9 cellular contexts compared by ENCODE assay signal in the genomic region with DNA sequence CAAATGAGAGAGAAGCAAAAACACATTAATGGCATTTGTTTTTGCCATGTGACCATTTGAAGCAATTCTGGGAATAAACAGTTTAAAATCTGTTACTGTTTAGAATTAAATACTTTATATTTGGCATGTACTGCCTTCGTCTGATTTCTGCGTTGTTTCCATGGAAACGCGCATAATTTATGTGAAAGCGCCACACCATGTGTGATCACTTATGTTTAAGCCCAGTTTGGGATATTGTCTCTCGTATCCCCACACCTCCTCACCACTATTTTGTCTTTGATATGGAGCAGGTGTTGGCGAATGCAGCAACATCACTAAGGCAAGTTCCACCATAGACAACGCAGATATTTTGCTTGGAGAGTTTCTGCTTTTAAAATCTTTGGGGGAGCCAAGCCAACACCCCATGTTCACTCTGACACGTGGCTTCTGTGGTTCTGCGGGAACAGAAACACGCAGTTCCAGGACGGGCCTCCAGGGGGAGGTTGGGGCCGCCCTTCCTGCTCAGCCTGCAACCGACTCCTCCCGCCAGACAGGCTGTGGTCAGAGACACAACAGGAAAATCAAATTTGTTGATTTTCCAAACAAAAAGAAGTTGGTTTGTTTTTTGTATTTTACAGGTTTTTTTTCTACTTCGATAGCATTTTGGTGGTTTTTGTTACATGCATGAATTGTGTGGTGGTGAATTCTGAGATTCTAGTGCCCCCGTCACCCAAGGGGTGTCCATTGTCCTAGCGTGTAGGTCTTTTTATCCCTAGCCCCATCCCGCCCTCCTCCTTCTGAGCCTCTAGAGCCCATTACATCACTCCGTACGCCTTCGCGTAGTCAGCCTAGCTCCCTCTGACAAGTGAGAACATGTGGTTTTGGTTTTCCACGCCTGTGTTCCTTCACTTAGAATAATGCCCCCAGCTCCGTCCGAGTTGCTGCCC.
DNase-seq lines count a peak whose midpoint lies in the region; ATAC-seq, FAIRE-seq and TF ChIP-seq lines count a peak whose summit lies in the region.
"Had no signal": no experiment of that assay in that cellular context is flagged by ENCODE, and none has a peak within 500 bp of the region (broad histone marks: within the 10 kb centered on the region; RNA-seq: fewer than 3 reads in every experiment).

No MANE protein-coding gene starts in this region.

- H3K9me3 ChIP-seq in DND-41 (ENCODE audit: insufficient read depth, low read length, severe bottlenecking) (no peaks in the 10 kb centered on the region), HepG2 (ENCODE audit: low read length) (no peaks in the 10 kb centered on the region)

- 38% methylated on average over 25 of the region's 26 CpGs for WGBS in HepG2 (ENCODE audit: low lambda C conversion rate)

- TF ChIP-seq CTCF in DND-41 (IDR thresholded peaks at IDR 0.05; ENCODE audit: borderline replicate concordance, extremely low read depth, low read length, poor library complexity, severe bottlenecking), result peak; percentile 77
- peak; percentile 76 for TF ChIP-seq CTCF in HepG2 (CRISPR knock-in tag; IDR thresholded peaks at IDR 0.05)

- H2AFZ ChIP-seq in DND-41 (ENCODE audit: low read depth, low read length), result no peak overlapping the region
- no peak overlapping the region for H2AFZ ChIP-seq in HepG2 (ENCODE audit: low read length)

- peaks cover 10% of the 10 kb centered on the region for H3K27me3 ChIP-seq in DND-41 (ENCODE audit: insufficient read depth, low read length, poor library complexity)
- peaks cover 14 to 88% of the 10 kb centered on the region in 2 experiments; a peak in 4 of 5 replicates for H3K27me3 ChIP-seq in HepG2 (ENCODE audit: control insufficient read depth in 1 of 2, insufficient read depth in 2 of 2, low read length in 2 of 2)

- H3K36me3 ChIP-seq in DND-41 (ENCODE audit: insufficient read depth, low read length), result no peaks in the 10 kb centered on the region
- H3K36me3 ChIP-seq in HepG2 (replicated peaks in 1 of 2; ENCODE audit: control insufficient read depth in 1 of 2, insufficient read depth in 2 of 2, low read length in 2 of 2), result no peaks in the 10 kb centered on the region

- peak; percentile 59 for DNase-seq in DND-41
- DNase-seq in HTR-8/SVneo (ENCODE audit: insufficient read length, low spot score), result peak; percentile 64
- DNase-seq in activated CD4-positive, CD25-positive, alpha-beta regulatory T cell treated with anti-CD3 and anti-CD28 coated beads, Interleukin-2, amount 50 U/mL, for 72 hours, result peak; percentile 64
- peak; percentile 83 for DNase-seq in cerebellum (ENCODE audit: low spot score)
- DNase-seq in HepG2 (ENCODE audit: low spot score), result peak; percentile 21
- peak; percentile 47 to 56 for DNase-seq in stimulated activated CD4-positive, alpha-beta T cell treated with anti-CD3 and anti-CD28 coated beads, Interleukin-4, amount 100 ng/mL, for 48 hours (ENCODE audit: low read depth in 2 of 2)

- H3K27ac ChIP-seq in DND-41 (ENCODE audit: low read length) (no peak overlapping the region), HepG2 (ENCODE audit: extremely low read length, insufficient read depth, low read length) (no peak overlapping the region)
- H3K27ac ChIP-seq: epithelial cell of prostate had no signal

- FAIRE-seq in HTR-8/SVneo (lab: Jason Lieb, UNC) (no peak), HepG2 (lab: Jason Lieb, UNC) (peak; percentile 36)

- H3K4me3 ChIP-seq in DND-41 (ENCODE audit: low read depth in 1 of 2, low read length in 2 of 2), result no peak overlapping the region
- H3K4me3 ChIP-seq in HepG2 (replicated peaks in 1 of 3; ENCODE audit: insufficient read depth in 1 of 3, low read depth in 2 of 3, low read length in 3 of 3), result no peak overlapping the region

- H3K79me2 ChIP-seq in DND-41 (ENCODE audit: insufficient read depth, low read length) (no peaks in the 10 kb centered on the region), HepG2 (ENCODE audit: insufficient read depth, low read length) (no peaks in the 10 kb centered on the region)

- no peak for TF ChIP-seq RAD21 in HepG2 (CRISPR knock-in tag; IDR thresholded peaks at IDR 0.05)

- CTCF ChIA-PET in HepG2 (lab: Yijun Ruan, JAX; ENCODE audit: low intra/inter-chr PET ratio, low total read pairs), result no interaction called here

- H3K9ac ChIP-seq in DND-41 (ENCODE audit: low read depth, low read length) (no peak overlapping the region), HepG2 (ENCODE audit: insufficient read depth, low read depth, low read length) (no peak overlapping the region)

- intact Hi-C loops in HepG2 (cut with micrococcal nuclease; ENCODE audit: unreplicated experiment), result loop anchor here (10.0 kb wide), 1 partner anchor 226 kb away; no protein-coding TSS in a partner anchor

- no peak for TF ChIP-seq POLR2A in HepG2 (IDR thresholded peaks at IDR 0.05; ENCODE audit: insufficient read depth in 1 of 2, low read depth in 2 of 2, low read length in 2 of 2)

- ATAC-seq in DND-41 (ENCODE audit: insufficient read depth, low read depth), result peak; percentile 80
- ATAC-seq in HepG2, result peak; percentile 89
- no peak for ATAC-seq in HG03354 (IDR thresholded peaks at IDR 0.05; ENCODE audit: poor library complexity, severe bottlenecking, unreplicated experiment)
- no peak for ATAC-seq in HG03045 (IDR thresholded peaks at IDR 0.05; ENCODE audit: unreplicated experiment)

- POLR2A ChIA-PET in HepG2 (lab: Yijun Ruan, JAX), result no interaction called here

- H3K4me2 ChIP-seq in DND-41 (ENCODE audit: insufficient read depth, low read length) (no peak overlapping the region), HepG2 (ENCODE audit: low read depth, low read length) (no peak overlapping the region)

- no TSS peak for BruUV-seq in HepG2 (replicated peaks; lab: Mats Ljungman, UMichigan)

- TF ChIP-seq EP300 in HepG2 (IDR thresholded peaks at IDR 0.05; ENCODE audit: low read depth in 2 of 2, low read length in 2 of 2) (no peak), HepG2 (CRISPR knock-in tag; IDR thresholded peaks at IDR 0.05; ENCODE audit: borderline replicate concordance) (no peak)

- H3K4me1 ChIP-seq in DND-41 (ENCODE audit: insufficient read depth, low read length) (no peaks in the 10 kb centered on the region), HepG2 (ENCODE audit: insufficient read depth, low read length) (no peaks in the 10 kb centered on the region)

- no peaks in the 10 kb centered on the region for H4K20me1 ChIP-seq in DND-41 (ENCODE audit: insufficient read depth, low read length)
- no peaks in the 10 kb centered on the region for H4K20me1 ChIP-seq in HepG2 (ENCODE audit: insufficient read depth, low read length)

- in situ Hi-C loops in HepG2 (cut with HindIII; ENCODE audit: extremely low pct_ligation_motif_present, low pct_unique_long_range_greater_than_20kb), result loop anchor here (25.0 kb wide), 1 partner anchor 403 kb away; no protein-coding TSS in a partner anchor

TF ChIP-seq in HepG2, 621 proteins besides CTCF, POLR2A, EP300 and RAD21:
- TF ChIP-seq, protein P1, sequence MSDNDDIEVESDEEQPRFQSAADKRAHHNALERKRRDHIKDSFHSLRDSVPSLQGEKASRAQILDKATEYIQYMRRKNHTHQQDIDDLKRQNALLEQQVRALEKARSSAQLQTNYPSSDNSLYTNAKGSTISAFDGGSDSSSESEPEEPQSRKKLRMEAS (IDR thresholded peaks at IDR 0.05), result 0 out of 2 replicates have a peak, but pooled peaks have one; percentile 31
- TF ChIP-seq NKX3-1 (CRISPR knock-in tag; IDR thresholded peaks at IDR 0.05), result no peak
- TF ChIP-seq XRCC5 (optimal IDR thresholded peaks at IDR 0.05; ENCODE audit: low read length), result peak; percentile 38
- TF ChIP-seq GATAD1 (CRISPR knock-in tag; IDR thresholded peaks at IDR 0.05), result no peak
- no peak for TF ChIP-seq MIXL1 (CRISPR knock-in tag; IDR thresholded peaks at IDR 0.05)
- TF ChIP-seq ZNF747 (CRISPR knock-in tag; IDR thresholded peaks at IDR 0.05; ENCODE audit: borderline replicate concordance), result no peak
- peak; percentile 44; the same call in 1 of the 2 replicates for TF ChIP-seq MYC (CRISPR knock-in tag; IDR thresholded peaks at IDR 0.05; ENCODE audit: borderline replicate concordance)
- TF ChIP-seq ZBTB20 (CRISPR knock-in tag; IDR thresholded peaks at IDR 0.05; ENCODE audit: borderline replicate concordance, low read depth), result no peak
- TF ChIP-seq, protein P2, sequence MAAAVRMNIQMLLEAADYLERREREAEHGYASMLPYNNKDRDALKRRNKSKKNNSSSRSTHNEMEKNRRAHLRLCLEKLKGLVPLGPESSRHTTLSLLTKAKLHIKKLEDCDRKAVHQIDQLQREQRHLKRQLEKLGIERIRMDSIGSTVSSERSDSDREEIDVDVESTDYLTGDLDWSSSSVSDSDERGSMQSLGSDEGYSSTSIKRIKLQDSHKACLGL (CRISPR knock-in tag; IDR thresholded peaks at IDR 0.05), result no peak
- TF ChIP-seq, protein P3, sequence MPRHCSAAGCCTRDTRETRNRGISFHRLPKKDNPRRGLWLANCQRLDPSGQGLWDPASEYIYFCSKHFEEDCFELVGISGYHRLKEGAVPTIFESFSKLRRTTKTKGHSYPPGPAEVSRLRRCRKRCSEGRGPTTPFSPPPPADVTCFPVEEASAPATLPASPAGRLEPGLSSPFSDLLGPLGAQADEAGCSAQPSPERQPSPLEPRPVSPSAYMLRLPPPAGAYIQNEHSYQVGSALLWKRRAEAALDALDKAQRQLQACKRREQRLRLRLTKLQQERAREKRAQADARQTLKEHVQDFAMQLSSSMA (CRISPR knock-in tag; IDR thresholded peaks at IDR 0.05), result no peak
- TF ChIP-seq STAG1 (CRISPR knock-in tag; IDR thresholded peaks at IDR 0.05), result peak; percentile 70
- TF ChIP-seq, protein P4, sequence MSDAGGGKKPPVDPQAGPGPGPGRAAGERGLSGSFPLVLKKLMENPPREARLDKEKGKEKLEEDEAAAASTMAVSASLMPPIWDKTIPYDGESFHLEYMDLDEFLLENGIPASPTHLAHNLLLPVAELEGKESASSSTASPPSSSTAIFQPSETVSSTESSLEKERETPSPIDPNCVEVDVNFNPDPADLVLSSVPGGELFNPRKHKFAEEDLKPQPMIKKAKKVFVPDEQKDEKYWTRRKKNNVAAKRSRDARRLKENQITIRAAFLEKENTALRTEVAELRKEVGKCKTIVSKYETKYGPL (CRISPR knock-in tag; IDR thresholded peaks at IDR 0.05), result no peak
- no peak for TF ChIP-seq SMC3 (IDR thresholded peaks at IDR 0.05; ENCODE audit: low read length)

Comparison
In these comparisons a context has a peak if more than half of its experiments do, and no peak if none do; other contexts are left out.
1. ATAC-seq: peak in DND-41 (single experiment) and HepG2 (single experiment); none in HG03354 (single experiment) and HG03045 (single experiment).
2. DNase-seq: peak in every context shown above with its lines; median percentile 83 in cerebellum; 64 in HTR-8/SVneo; 64 in activated CD4-positive, CD25-positive, alpha-beta regulatory T cell treated with anti-CD3 and anti-CD28 coated beads, Interleukin-2, amount 50 U/mL, for 72 hours; 59 in DND-41; 52 in stimulated activated CD4-positive, alpha-beta T cell treated with anti-CD3 and anti-CD28 coated beads, Interleukin-4, amount 100 ng/mL, for 48 hours; 21 in HepG2.